Comparison of ENCODE assay signal across 8 cellular contexts in genomic region chr1:26471498-26472329, GRCh38. TPM values are rescaled to one million over a fixed set of nuclear protein-coding genes. Genes with fewer than 3 reads are reported as not detected.
A peak's percentile ranks its signal among the peaks of the same experiment; 100 is the strongest.
DNase-seq lines count a peak whose midpoint lies in the region; ATAC-seq and TF ChIP-seq lines count a peak whose summit lies in the region.

No MANE protein-coding gene starts in this region.

- H3K9me2 ChIP-seq in Loucy (replicated peaks; ENCODE audit: low read depth, low read length): no peaks in the 10 kb centered on the region
- H3K9me2 ChIP-seq in SU-DHL-6 (replicated peaks; ENCODE audit: insufficient read depth, low read length): no peaks in the 10 kb centered on the region

- H3K4me1 ChIP-seq in DND-41 (ENCODE audit: insufficient read depth, low read length) (peaks cover 49% of the 10 kb centered on the region), Loucy (ENCODE audit: insufficient read depth, low read length, poor library complexity, severe bottlenecking) (peaks cover 36% of the 10 kb centered on the region), iPS-20b (ENCODE audit: insufficient read depth, low read length) (peaks cover 13% of the 10 kb centered on the region; the same call in 1 of the 2 replicates), skeletal muscle satellite cell (ENCODE audit: control insufficient read depth, insufficient read depth, low read length) (peaks cover 25% of the 10 kb centered on the region)

- H3K9ac ChIP-seq in DND-41 (ENCODE audit: low read depth, low read length) (peak overlapping the region; percentile 100), Loucy (ENCODE audit: low read depth, low read length, poor library complexity, severe bottlenecking) (peak overlapping the region; percentile 100), SU-DHL-6 (ENCODE audit: low read length) (peak overlapping the region; percentile 86), iPS-20b (ENCODE audit: low read depth, low read length) (peak overlapping the region; percentile 82; the same call in 1 of the 2 replicates), skeletal muscle satellite cell (ENCODE audit: low read depth, low read length) (peak overlapping the region; percentile 32)

- peaks cover 59% of the 10 kb centered on the region for H3K36me3 ChIP-seq in DND-41 (ENCODE audit: insufficient read depth, low read length)
- H3K36me3 ChIP-seq in Loucy (ENCODE audit: insufficient read depth, low read length): peaks cover 55% of the 10 kb centered on the region
- H3K36me3 ChIP-seq in SU-DHL-6 (ENCODE audit: low read length): peaks cover 28% of the 10 kb centered on the region
- H3K36me3 ChIP-seq in iPS-20b (ENCODE audit: insufficient read depth, low read depth, low read length): peaks cover 56% of the 10 kb centered on the region
- H3K36me3 ChIP-seq in skeletal muscle satellite cell (ENCODE audit: insufficient read depth, low read length): peaks cover 56% of the 10 kb centered on the region

- H3K9me3 ChIP-seq in DND-41 (ENCODE audit: insufficient read depth, low read length, severe bottlenecking) (no peaks in the 10 kb centered on the region), Loucy (ENCODE audit: insufficient read depth, low read depth, low read length) (no peaks in the 10 kb centered on the region), SU-DHL-6 (ENCODE audit: insufficient read depth, low read length) (no peaks in the 10 kb centered on the region), iPS-20b (ENCODE audit: insufficient read depth, low read depth, low read length) (no peaks in the 10 kb centered on the region), skeletal muscle satellite cell (replicated peaks; ENCODE audit: low read length) (no peaks in the 10 kb centered on the region)

- H3K79me2 ChIP-seq in DND-41 (ENCODE audit: insufficient read depth, low read length) (peaks cover 49% of the 10 kb centered on the region), Loucy (ENCODE audit: insufficient read depth, low read length) (peaks cover 49% of the 10 kb centered on the region), SU-DHL-6 (ENCODE audit: insufficient read depth, low read length) (peaks cover 18% of the 10 kb centered on the region)

- peak; percentile 46 for ATAC-seq in DND-41 (ENCODE audit: insufficient read depth, low read depth)
- ATAC-seq in GM21737 (IDR thresholded peaks at IDR 0.05; ENCODE audit: unreplicated experiment): peak; percentile 14
- ATAC-seq in HG02623 (IDR thresholded peaks at IDR 0.05; ENCODE audit: unreplicated experiment): no peak

- H3K4me2 ChIP-seq in DND-41 (ENCODE audit: insufficient read depth, low read length): peak overlapping the region; percentile 83
- H3K4me2 ChIP-seq in Loucy (ENCODE audit: low read depth, low read length, poor library complexity, severe bottlenecking): peak overlapping the region; percentile 91
- peak overlapping the region; percentile 77 for H3K4me2 ChIP-seq in SU-DHL-6 (ENCODE audit: low read depth, low read length, poor library complexity, severe bottlenecking)
- H3K4me2 ChIP-seq in skeletal muscle satellite cell (ENCODE audit: low read length): peak overlapping the region; percentile 85

- DNase-seq in DND-41 (peak; percentile 70), brain pericyte (ENCODE audit: low read depth, low spot score) (peak; percentile 60)

- peak; percentile 4 for TF ChIP-seq CTCF in DND-41 (IDR thresholded peaks at IDR 0.05; ENCODE audit: borderline replicate concordance, extremely low read depth, low read length, poor library complexity, severe bottlenecking)
- TF ChIP-seq CTCF in Loucy (conservative IDR thresholded peaks at IDR 0.05; ENCODE audit: low read length): no peak
- no peak for TF ChIP-seq CTCF in SU-DHL-6 (IDR thresholded peaks at IDR 0.05; ENCODE audit: insufficient read depth, low read length, poor library complexity, severe bottlenecking)

- peaks cover 44% of the 10 kb centered on the region for H4K20me1 ChIP-seq in DND-41 (ENCODE audit: insufficient read depth, low read length)
- peaks cover 36% of the 10 kb centered on the region for H4K20me1 ChIP-seq in Loucy (ENCODE audit: insufficient read depth, low read length, poor library complexity, severe bottlenecking)
- H4K20me1 ChIP-seq in SU-DHL-6 (ENCODE audit: low read depth, low read length): peaks cover 25% of the 10 kb centered on the region

- H3K27ac ChIP-seq in DND-41 (ENCODE audit: low read length) (peak overlapping the region; percentile 90), SU-DHL-6 (ENCODE audit: low read depth, low read length) (peak overlapping the region; percentile 97), iPS-20b (ENCODE audit: low read length) (peak overlapping the region; percentile 62)

- H3F3A ChIP-seq in Loucy (ENCODE audit: low read depth): peaks cover 12% of the 10 kb centered on the region
- H3F3A ChIP-seq in SU-DHL-6 (ENCODE audit: insufficient read depth): peaks cover 47% of the 10 kb centered on the region

- peak overlapping the region; percentile 44 to 72 for H3K4me3 ChIP-seq in DND-41 (ENCODE audit: low read depth in 1 of 2, low read length in 2 of 2)
- H3K4me3 ChIP-seq in Loucy (ENCODE audit: low read length, poor library complexity, severe bottlenecking): peak overlapping the region; percentile 92
- peak overlapping the region; percentile 90 for H3K4me3 ChIP-seq in SU-DHL-6 (ENCODE audit: insufficient read depth, low read length, poor library complexity, severe bottlenecking)
- peak overlapping the region; percentile 84 for H3K4me3 ChIP-seq in iPS-20b (ENCODE audit: low read length)
- H3K4me3 ChIP-seq in skeletal muscle satellite cell (ENCODE audit: low read length): peak overlapping the region; percentile 74

- H2AFZ ChIP-seq in DND-41 (ENCODE audit: low read depth, low read length) (peak overlapping the region; percentile 69), Loucy (ENCODE audit: low read length) (0 out of 2 replicates have a peak overlapping the region, but pooled peaks have one; percentile 13), SU-DHL-6 (ENCODE audit: low read depth, low read length, severe bottlenecking) (no peak overlapping the region)

- H3K27me3 ChIP-seq in DND-41 (ENCODE audit: insufficient read depth, low read length, poor library complexity) (no peaks in the 10 kb centered on the region), Loucy (ENCODE audit: insufficient read depth, low read length, poor library complexity, severe bottlenecking) (peaks cover 4% of the 10 kb centered on the region), SU-DHL-6 (ENCODE audit: low read length) (no peaks in the 10 kb centered on the region), iPS-20b (ENCODE audit: insufficient read depth, low read length) (peaks cover 8% of the 10 kb centered on the region; the same call in 1 of the 2 replicates), skeletal muscle satellite cell (ENCODE audit: control insufficient read depth, insufficient read depth, low read length) (no peaks in the 10 kb centered on the region)

RNA-seq across cellular contexts. Expression of gene HMGN2, which starts 0.5 kb away (rescaled TPM):
- total RNA-seq in skeletal muscle satellite cell (2012; rRNA removed): 195 and 248 TPM in 2 replicates

RNA-seq across cellular contexts. Expression of gene DHDDS, which starts 39.6 kb away (rescaled TPM):
- 51.2 and 59.4 TPM in 2 replicates for total RNA-seq in skeletal muscle satellite cell (2012; rRNA removed)

RNA-seq across cellular contexts. Expression of gene RPS6KA1, which starts 57.8 kb away (rescaled TPM):
- 2.0 and 5.6 TPM in 2 replicates for total RNA-seq in skeletal muscle satellite cell (2012; rRNA removed)

Comparison
In these comparisons a context has a peak if more than half of its experiments do, and no peak if none do; other contexts are left out.
1. H3K9ac ChIP-seq: peak in every context shown above with its lines; median percentile 100 in DND-41; 100 in Loucy; 86 in SU-DHL-6; 82 in iPS-20b; 32 in skeletal muscle satellite cell.